24 cellular contexts compared by ENCODE assay signal in genomic region chr12:116304621-116305020, GRCh38. TPM values are rescaled to one million over a fixed set of nuclear protein-coding genes. Genes with fewer than 3 reads are reported as not detected.
DNase-seq lines count a peak whose midpoint lies in the region; ATAC-seq, FAIRE-seq and TF ChIP-seq lines count a peak whose summit lies in the region.
"Had no signal": no experiment of that assay in that cellular context is flagged by ENCODE, and none has a peak within 500 bp of the region (broad histone marks: within the 10 kb centered on the region; RNA-seq: fewer than 3 reads in every experiment).

No MANE protein-coding gene starts in this region.

- intact Hi-C loops in CD14-positive monocyte (cut with micrococcal nuclease) (loop anchor here in 1 of 2 donors (5.0 kb wide), 1 partner anchor 38 kb away; no protein-coding TSS in a partner anchor), heart left ventricle (cut with DNase I) (no loop called here)

- no peak overlapping the region for H3K4me3 Mint-ChIP-seq in CD14-positive monocyte
- H3K4me3 Mint-ChIP-seq in neural crest cell, result no peak overlapping the region
- H3K4me3 Mint-ChIP-seq: CD4-positive, CD25-positive, alpha-beta regulatory T cell; CD8-positive, alpha-beta T cell; GM23338 had no signal

- no peak overlapping the region for H4K91ac ChIP-seq in H1 (replicated peaks; ENCODE audit: insufficient read length, low read length)

- H3K27ac Mint-ChIP-seq in CD14-positive monocyte (peak overlapping the region in 5 of 7 donors; percentile 3 to 82 (median 30)), neural crest cell (ENCODE audit: unreplicated experiment) (peak overlapping the region; percentile 31)
- H3K27ac Mint-ChIP-seq: CD4-positive, CD25-positive, alpha-beta regulatory T cell; CD8-positive, alpha-beta T cell; GM23338 had no signal

- no peak for TF ChIP-seq RAD21 in H1 (IDR thresholded peaks at IDR 0.05 in 1 of 2, conservative IDR thresholded peaks at IDR 0.05 in 1 of 2; ENCODE audit: low read depth in 2 of 2, low read length in 2 of 2)

- no peak overlapping the region for H3K9ac ChIP-seq in H1 (replicated peaks in 1 of 4; ENCODE audit: extremely low read depth in 1 of 4, low read depth in 3 of 4, low read length in 3 of 4)

- H3K27me3 Mint-ChIP-seq in CD14-positive monocyte (ENCODE audit: low read depth in 3 of 3) (peaks cover 0 to 2% (median 1%) of the 10 kb centered on the region in 3 donors), neural crest cell (ENCODE audit: low read depth) (no peaks in the 10 kb centered on the region)

- no peak overlapping the region for H3K18ac ChIP-seq in H1 (ENCODE audit: extremely low read depth, low read length)

- H3K4ac ChIP-seq in H1 (replicated peaks; ENCODE audit: insufficient read length, low read depth, low read length), result no peak overlapping the region

- H3K27ac ChIP-seq in H1 (ENCODE audit: low read depth, low read length) (no peak overlapping the region), heart left ventricle (no peak overlapping the region)
- H3K27ac ChIP-seq: A549 had no signal

- no peaks in the 10 kb centered on the region for H3K9me3 ChIP-seq in H1 (ENCODE audit: insufficient read depth in 2 of 2, low read depth in 1 of 2, low read length in 1 of 2)
- peaks cover 0 to 9% (median 1%) of the 10 kb centered on the region in 12 donors for H3K9me3 ChIP-seq in heart left ventricle
- H3K9me3 ChIP-seq: BE2C, Caco-2, HAP-1 had no signal

- TF ChIP-seq EP300 in H1 (IDR thresholded peaks at IDR 0.05; ENCODE audit: borderline replicate concordance in 1 of 2, low read depth in 2 of 2, low read length in 2 of 2), result no peak

- TF ChIP-seq CTCF in CD14-positive monocyte (IDR thresholded peaks at IDR 0.05) (no peak), H1 (IDR thresholded peaks at IDR 0.05; ENCODE audit: control extremely low read depth in 1 of 3, insufficient read depth in 1 of 3, low read depth in 1 of 3, low read length in 3 of 3) (no peak), neural crest cell (conservative IDR thresholded peaks at IDR 0.05) (no peak), heart left ventricle (IDR thresholded peaks at IDR 0.05) (no peak)

- no peak overlapping the region for H3K23ac ChIP-seq in H1 (ENCODE audit: insufficient read length)

- no peaks in the 10 kb centered on the region for H3K36me3 Mint-ChIP-seq in CD14-positive monocyte
- peaks cover 4% of the 10 kb centered on the region for H3K36me3 Mint-ChIP-seq in neural crest cell (ENCODE audit: low read depth)
- H3K36me3 Mint-ChIP-seq: CD4-positive, CD25-positive, alpha-beta regulatory T cell; CD8-positive, alpha-beta T cell had no signal

- DNase-seq in CD14-positive monocyte (ENCODE audit: low spot score) (no peak), NCI-H82 (lab: John Stamatoyannopoulos, UW) (peak; percentile 33), H1 (ENCODE audit: low read depth in 1 of 2, low spot score in 2 of 2) (no peak), neural crest cell (ENCODE audit: low read depth, low spot score) (no peak), heart left ventricle (no peak), KG1 (lab: John Stamatoyannopoulos, UW) (no peak)
- DNase-seq: 8988T; ACHN; BE2C; C1 segment of cervical spinal cord; Caco-2; CD4-positive, CD25-positive, alpha-beta regulatory T cell; CD8-positive, alpha-beta T cell; DMS153; DND-41 had no signal

- H3K4me1 ChIP-seq in H1 (replicated peaks in 1 of 4; ENCODE audit: control insufficient read depth in 3 of 4, insufficient read depth in 4 of 4, low read length in 3 of 4), result peaks cover 0 to 3% (median 1%) of the 10 kb centered on the region in 4 experiments; a peak in 2 of 7 replicates
- H3K4me1 ChIP-seq in heart left ventricle, result peaks cover 0 to 26% (median 0%) of the 10 kb centered on the region in 12 donors
- H3K4me1 ChIP-seq: BE2C, HAP-1 had no signal

- H3K23me2 ChIP-seq in H1 (ENCODE audit: low read depth, low read length), result no peaks in the 10 kb centered on the region

- no peaks in the 10 kb centered on the region for H3K36me3 ChIP-seq in H1 (ENCODE audit: control insufficient read depth in 2 of 4, insufficient read depth in 4 of 4, low read length in 3 of 4)
- H3K36me3 ChIP-seq in heart left ventricle, result no peaks in the 10 kb centered on the region
- H3K36me3 ChIP-seq: BE2C, HAP-1 had no signal

- no peaks in the 10 kb centered on the region for H4K20me1 ChIP-seq in H1 (replicated peaks in 1 of 2; ENCODE audit: control insufficient read depth in 1 of 2, insufficient read depth in 2 of 2, low read length in 2 of 2)

- no peak overlapping the region for H2BK5ac ChIP-seq in H1 (ENCODE audit: low read depth, low read length)

- no peaks in the 10 kb centered on the region for H3K27me3 ChIP-seq in H1 (replicated peaks in 1 of 4; ENCODE audit: control insufficient read depth in 3 of 4, extremely low read depth in 1 of 4, insufficient read depth in 3 of 4, low read length in 3 of 4)
- H3K27me3 ChIP-seq in heart left ventricle, result no peaks in the 10 kb centered on the region
- H3K27me3 ChIP-seq: BE2C had no signal

- CTCF ChIA-PET in H1 (lab: Charles Lee; ENCODE audit: partially characterized antibody), result interaction anchor here (0.5 to 1.5 kb wide), 4 partner anchors 18 to 1412 kb away, joined by 3 to 4 read pairs (median 3); no protein-coding TSS in a partner anchor

- H4K5ac ChIP-seq in H1 (ENCODE audit: insufficient read length, low read depth, low read length), result no peak overlapping the region

- H2BK15ac ChIP-seq in H1 (ENCODE audit: low read length), result no peak overlapping the region

- no peak overlapping the region for H3K4me3 ChIP-seq in H1 (ENCODE audit: extremely low read depth in 1 of 4, insufficient read depth in 2 of 4, low read depth in 3 of 4, low read length in 4 of 4)
- H3K4me3 ChIP-seq in heart left ventricle, result no peak overlapping the region
- H3K4me3 ChIP-seq: A549, GM23338, HAP-1 had no signal

- no peak overlapping the region for H2BK120ac ChIP-seq in H1 (replicated peaks; ENCODE audit: low read depth, low read length)

- H2BK20ac ChIP-seq in H1 (ENCODE audit: low read length), result no peak overlapping the region

- no peak for TF ChIP-seq POLR2A in H1 (IDR thresholded peaks at IDR 0.05; ENCODE audit: control extremely low read depth in 1 of 2, low read depth in 2 of 2, low read length in 2 of 2)
- TF ChIP-seq POLR2A in heart left ventricle (IDR thresholded peaks at IDR 0.05), result no peak

- H3K4me2 ChIP-seq in H1 (ENCODE audit: insufficient read depth in 1 of 2, low read depth in 2 of 2, low read length in 2 of 2), result no peak overlapping the region
- H3K4me2 ChIP-seq: A549, GM23338 had no signal

- no peak overlapping the region for H2AK5ac ChIP-seq in H1 (ENCODE audit: low read depth, low read length)

- no peak overlapping the region for H3K14ac ChIP-seq in H1 (ENCODE audit: insufficient read length)

- POLR2A ChIA-PET in H1 (lab: Charles Lee; ENCODE audit: partially characterized antibody), result interaction anchor here (2.0 kb wide), 1 partner anchor 123 kb away, joined by 4 read pairs; no protein-coding TSS in a partner anchor

- H3K4me1 Mint-ChIP-seq in CD14-positive monocyte (peaks cover 46% of the 10 kb centered on the region), neural crest cell (peaks cover 54% of the 10 kb centered on the region)
- H3K4me1 Mint-ChIP-seq: CD4-positive, CD25-positive, alpha-beta regulatory T cell had no signal

- no peak overlapping the region for H3K56ac ChIP-seq in H1 (replicated peaks; ENCODE audit: insufficient read length, low read depth, low read length)

- no peaks in the 10 kb centered on the region for H3K79me1 ChIP-seq in H1 (ENCODE audit: low read depth, low read length)

- no peak overlapping the region for H4K8ac ChIP-seq in H1 (ENCODE audit: extremely low read depth, insufficient read depth, low read length)

- no peak overlapping the region for H2AFZ ChIP-seq in H1 (ENCODE audit: low read length)
- H2AFZ ChIP-seq: GM23338 had no signal

- no peak for ATAC-seq in GM18858 (IDR thresholded peaks at IDR 0.05; ENCODE audit: unreplicated experiment)
- ATAC-seq in heart left ventricle, result no peak
- no peak for ATAC-seq in HG03108 (IDR thresholded peaks at IDR 0.05; ENCODE audit: unreplicated experiment)
- ATAC-seq: A549; CD8-positive, alpha-beta T cell; GM23338 had no signal

- H3K79me2 ChIP-seq in H1 (ENCODE audit: control insufficient read depth in 1 of 2, insufficient read depth in 2 of 2, low read length in 2 of 2), result no peaks in the 10 kb centered on the region

- 88% methylated on average over 4 of the region's 4 CpGs; no CpG with 5 or more reads in 1 of the 2 experiments for WGBS in H1 (ENCODE audit: extremely low coverage in 1 of 2, insufficient coverage in 1 of 2, insufficient read length in 1 of 2, insufficient replicate concordance in 2 of 2, low coverage in 1 of 2, low lambda C conversion rate in 2 of 2, missing lambda C conversion rate in 1 of 2), 2 experiments
- WGBS in heart left ventricle, 4 donors, result 97 to 99% (median 97%) methylated on average over 4 of the region's 4 CpGs

- H2BK12ac ChIP-seq in H1 (ENCODE audit: low read depth, low read length), result no peak overlapping the region

- no peak for FAIRE-seq in H1 (lab: Jason Lieb, UNC)
- FAIRE-seq: A549, G401.6, GM12892, GM19239, H54 had no signal

- H3K9me3 Mint-ChIP-seq in CD14-positive monocyte (peaks cover 0 to 3% (median 2%) of the 10 kb centered on the region in 7 donors), neural crest cell (peaks cover 4% of the 10 kb centered on the region)
- H3K9me3 Mint-ChIP-seq: GM23338 had no signal

TF ChIP-seq in H1, 55 proteins besides CTCF, POLR2A, EP300 and RAD21:
- TF ChIP-seq FOSL1 (IDR thresholded peaks at IDR 0.05; ENCODE audit: insufficient read depth, low read depth, low read length), result no peak
- TF ChIP-seq EGR1 (IDR thresholded peaks at IDR 0.05; ENCODE audit: borderline replicate concordance, low read depth, low read length), result no peak
- TF ChIP-seq YY1 (IDR thresholded peaks at IDR 0.05; ENCODE audit: low read depth, low read length), result no peak
- no peak for TF ChIP-seq CHD2 (IDR thresholded peaks at IDR 0.05; ENCODE audit: low read length)
- TF ChIP-seq CREB1 (IDR thresholded peaks at IDR 0.05), result no peak
- TF ChIP-seq TEAD4 (IDR thresholded peaks at IDR 0.05; ENCODE audit: low read depth, low read length), result no peak
- peak; percentile 64; the same call in 1 of the 2 replicates for TF ChIP-seq KDM1A (IDR thresholded peaks at IDR 0.05; ENCODE audit: borderline replicate concordance, low read length)
- no peak for TF ChIP-seq CBX5 (IDR thresholded peaks at IDR 0.05; ENCODE audit: low read depth, low read length)

RNA-seq across cellular contexts. Expression of gene MED13L, which starts 27.1 kb away (rescaled TPM):
- polyA plus RNA-seq in CD14-positive monocyte (1 to 10 TPM; 4.4 to 7.5 TPM), H1 (2011; rRNA removed) (14.7 and 15.9 TPM in 2 replicates), heart left ventricle (10 to 100 TPM; 12.2 to 20.1 TPM)
- 49.0 and 51.7 TPM in 2 replicates for total RNA-seq in H1 (2021; fragmentation: NEBNext Ultra II Directional; extraction: Animal tissue kit (Norgen Biotek cat#: 25700))
- 16.0 TPM for polyA plus RNA-seq in H1 (2011; cell fraction: cytosol; rRNA removed)
- polyA plus RNA-seq in H1 (2011; cell fraction: nucleus; rRNA removed), result 42.0 TPM
- polyA plus RNA-seq in H1 (2012, experiment 1 of 2), result 12.7 to 18.3 TPM (median 15.3 TPM) in 4 replicates
- polyA plus RNA-seq in H1 (2012, experiment 2 of 2), result 1.4 TPM
- 13.5 TPM for polyA plus RNA-seq in H1 (2013, experiment 1 of 2)
- polyA plus RNA-seq in H1 (2013, experiment 2 of 2), result 12.2 TPM
- 108 and 121 TPM in 2 replicates for polyA minus RNA-seq in H1 (2011; rRNA and poly(A)+ RNA removed)
- 37.8 TPM for polyA minus RNA-seq in H1 (2011; cell fraction: cytosol; rRNA and poly(A)+ RNA removed)
- 231 TPM for polyA minus RNA-seq in H1 (2011; cell fraction: nucleus; rRNA and poly(A)+ RNA removed)
- total RNA-seq in neural crest cell (89.0 and 90.1 TPM in 2 replicates), heart left ventricle (10 to 100 TPM; 48.6 to 84.1 (median 68.7) TPM)
